1 cellular context compared by ENCODE assay signal in the genomic region with DNA sequence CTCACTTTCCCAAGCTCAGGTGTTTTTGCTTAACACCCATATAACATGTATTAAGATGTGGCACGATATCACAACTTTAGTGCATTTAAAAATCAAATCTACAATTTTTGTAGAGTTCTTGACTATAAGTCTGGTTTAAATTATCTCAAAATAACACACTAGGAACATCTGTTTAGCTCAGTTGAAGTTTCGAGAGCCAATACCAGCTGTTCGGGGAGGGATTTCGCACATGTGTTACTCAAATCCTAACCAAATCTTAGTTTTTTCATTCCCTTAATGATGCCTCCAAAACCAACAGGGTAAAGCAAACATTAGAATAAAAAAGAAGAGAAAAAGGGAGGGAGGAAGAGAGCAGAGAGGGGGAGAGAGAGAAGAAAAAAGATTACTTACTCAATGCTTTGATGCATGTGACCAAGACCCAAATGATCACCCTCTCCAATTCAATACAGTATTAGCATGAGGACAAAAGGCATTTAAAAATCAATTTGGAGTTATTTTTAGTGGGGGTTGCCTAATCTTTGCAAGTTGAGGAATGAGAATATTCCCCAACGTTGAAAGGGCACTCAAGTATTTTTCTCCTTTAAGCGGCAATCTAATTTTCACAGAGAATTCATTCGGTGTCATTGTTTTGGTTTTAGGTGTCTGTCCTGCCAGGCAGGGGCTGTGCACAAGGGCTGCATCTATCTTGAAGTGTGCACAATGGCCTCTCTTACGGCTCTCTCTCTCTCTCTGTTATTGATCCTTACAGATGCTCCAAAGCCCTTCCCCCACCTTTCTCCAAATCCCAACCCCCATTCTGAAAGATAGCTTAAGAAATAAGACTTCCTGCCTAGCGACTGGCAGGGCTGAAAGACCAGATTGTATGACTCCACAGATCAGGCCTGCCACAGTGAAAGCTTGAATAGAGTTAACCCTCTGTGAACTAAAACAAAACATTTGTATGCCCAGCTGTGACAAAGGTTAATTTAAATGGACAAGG.
A peak's percentile ranks its signal among the peaks of the same experiment; 100 is the strongest.
TF ChIP-seq lines count a peak whose summit lies in the region.

No MANE protein-coding gene starts in this region.

TF ChIP-seq in K562, 482 proteins besides CTCF, POLR2A, EP300 and RAD21 (continued from another document and continues in another):
- TF ChIP-seq ZNF280B (CRISPR knock-in tag; IDR thresholded peaks at IDR 0.05) (no peak), ZNF224 (CRISPR knock-in tag; IDR thresholded peaks at IDR 0.05) (no peak), NUFIP1 (IDR thresholded peaks at IDR 0.05; ENCODE audit: partially characterized antibody) (no peak), RBM22 (IDR thresholded peaks at IDR 0.05; ENCODE audit: low read depth, low read length, poor library complexity, severe bottlenecking) (no peak), CBX2 (IDR thresholded peaks at IDR 0.05; ENCODE audit: insufficient read depth, low read length, poor library complexity, severe bottlenecking) (no peak), ATF1 (CRISPR knock-in tag; IDR thresholded peaks at IDR 0.05) (no peak), ATF1 (tag; IDR thresholded peaks at IDR 0.05) (no peak), SRSF9 (IDR thresholded peaks at IDR 0.05; ENCODE audit: borderline replicate concordance, low read depth, low read length) (no peak), SREBF1 (IDR thresholded peaks at IDR 0.05; ENCODE audit: borderline replicate concordance, low read depth, low read length) (no peak), PKNOX1 (IDR thresholded peaks at IDR 0.05) (0 out of 2 replicates have a peak, but pooled peaks have one; percentile 19), PHB2 (IDR thresholded peaks at IDR 0.05; ENCODE audit: low read depth) (no peak), ZNF740 (CRISPR knock-in tag; IDR thresholded peaks at IDR 0.05) (no peak), ZNF740 (tag; IDR thresholded peaks at IDR 0.05) (no peak), NFIX (CRISPR knock-in tag; IDR thresholded peaks at IDR 0.05; ENCODE audit: low read depth) (no peak), BRD4 (IDR thresholded peaks at IDR 0.05) (no peak), PTBP1 (IDR thresholded peaks at IDR 0.05; ENCODE audit: low read depth, low read length) (no peak), ARID4B (CRISPR knock-in tag; IDR thresholded peaks at IDR 0.05) (no peak), ZNF507 (tag; conservative IDR thresholded peaks at IDR 0.05) (no peak), ZBTB43 (CRISPR knock-in tag; IDR thresholded peaks at IDR 0.05) (no peak), RCOR1 (IDR thresholded peaks at IDR 0.05; ENCODE audit: borderline replicate concordance in 1 of 2, low read depth in 2 of 2, low read length in 2 of 2) (peak in 1 of 2 experiments; percentile 14; a peak in 1 of 4 replicates), CC2D1A (IDR thresholded peaks at IDR 0.05) (no peak), ZFP36 (IDR thresholded peaks at IDR 0.05; ENCODE audit: low read depth, low read length, partially characterized antibody) (no peak), SRF (CRISPR knock-in tag; IDR thresholded peaks at IDR 0.05) (no peak), ZNF197 (CRISPR knock-in tag; IDR thresholded peaks at IDR 0.05; ENCODE audit: low read depth) (no peak), PBX2 (CRISPR knock-in tag; IDR thresholded peaks at IDR 0.05; ENCODE audit: low read depth) (no peak), PBX2 (tag; conservative IDR thresholded peaks at IDR 0.05; ENCODE audit: low read depth) (no peak; the same call in 1 of the 2 replicates), BRF1 (IDR thresholded peaks at IDR 0.05; ENCODE audit: borderline replicate concordance, extremely low read depth, insufficient read length) (no peak), GATA2 (CRISPR knock-in tag; IDR thresholded peaks at IDR 0.05) (no peak), BRCA1 (IDR thresholded peaks at IDR 0.05) (no peak), BRCA1 (CRISPR knock-in tag; IDR thresholded peaks at IDR 0.05) (no peak), GABPA (tag; conservative IDR thresholded peaks at IDR 0.05; ENCODE audit: low read depth) (0 out of 2 replicates have a peak, but pooled peaks have one; percentile 23), E2F5 (CRISPR knock-in tag; IDR thresholded peaks at IDR 0.05) (no peak), DACH1 (IDR thresholded peaks at IDR 0.05; ENCODE audit: partially characterized antibody) (no peak), TBL1XR1 (IDR thresholded peaks at IDR 0.05; ENCODE audit: low read length in 2 of 2) (no peak), TCFL5 (CRISPR knock-in tag; conservative IDR thresholded peaks at IDR 0.05) (no peak)
- TF ChIP-seq, protein P1, sequence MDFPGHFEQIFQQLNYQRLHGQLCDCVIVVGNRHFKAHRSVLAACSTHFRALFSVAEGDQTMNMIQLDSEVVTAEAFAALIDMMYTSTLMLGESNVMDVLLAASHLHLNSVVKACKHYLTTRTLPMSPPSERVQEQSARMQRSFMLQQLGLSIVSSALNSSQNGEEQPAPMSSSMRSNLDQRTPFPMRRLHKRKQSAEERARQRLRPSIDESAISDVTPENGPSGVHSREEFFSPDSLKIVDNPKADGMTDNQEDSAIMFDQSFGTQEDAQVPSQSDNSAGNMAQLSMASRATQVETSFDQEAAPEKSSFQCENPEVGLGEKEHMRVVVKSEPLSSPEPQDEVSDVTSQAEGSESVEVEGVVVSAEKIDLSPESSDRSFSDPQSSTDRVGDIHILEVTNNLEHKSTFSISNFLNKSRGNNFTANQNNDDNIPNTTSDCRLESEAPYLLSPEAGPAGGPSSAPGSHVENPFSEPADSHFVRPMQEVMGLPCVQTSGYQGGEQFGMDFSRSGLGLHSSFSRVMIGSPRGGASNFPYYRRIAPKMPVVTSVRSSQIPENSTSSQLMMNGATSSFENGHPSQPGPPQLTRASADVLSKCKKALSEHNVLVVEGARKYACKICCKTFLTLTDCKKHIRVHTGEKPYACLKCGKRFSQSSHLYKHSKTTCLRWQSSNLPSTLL (IDR thresholded peaks at IDR 0.05) = no peak
- TF ChIP-seq, protein P2, sequence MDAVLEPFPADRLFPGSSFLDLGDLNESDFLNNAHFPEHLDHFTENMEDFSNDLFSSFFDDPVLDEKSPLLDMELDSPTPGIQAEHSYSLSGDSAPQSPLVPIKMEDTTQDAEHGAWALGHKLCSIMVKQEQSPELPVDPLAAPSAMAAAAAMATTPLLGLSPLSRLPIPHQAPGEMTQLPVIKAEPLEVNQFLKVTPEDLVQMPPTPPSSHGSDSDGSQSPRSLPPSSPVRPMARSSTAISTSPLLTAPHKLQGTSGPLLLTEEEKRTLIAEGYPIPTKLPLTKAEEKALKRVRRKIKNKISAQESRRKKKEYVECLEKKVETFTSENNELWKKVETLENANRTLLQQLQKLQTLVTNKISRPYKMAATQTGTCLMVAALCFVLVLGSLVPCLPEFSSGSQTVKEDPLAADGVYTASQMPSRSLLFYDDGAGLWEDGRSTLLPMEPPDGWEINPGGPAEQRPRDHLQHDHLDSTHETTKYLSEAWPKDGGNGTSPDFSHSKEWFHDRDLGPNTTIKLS (IDR thresholded peaks at IDR 0.05; ENCODE audit: borderline replicate concordance, low read depth) = no peak
